9 cellular contexts compared by ENCODE assay signal in the genomic region with DNA sequence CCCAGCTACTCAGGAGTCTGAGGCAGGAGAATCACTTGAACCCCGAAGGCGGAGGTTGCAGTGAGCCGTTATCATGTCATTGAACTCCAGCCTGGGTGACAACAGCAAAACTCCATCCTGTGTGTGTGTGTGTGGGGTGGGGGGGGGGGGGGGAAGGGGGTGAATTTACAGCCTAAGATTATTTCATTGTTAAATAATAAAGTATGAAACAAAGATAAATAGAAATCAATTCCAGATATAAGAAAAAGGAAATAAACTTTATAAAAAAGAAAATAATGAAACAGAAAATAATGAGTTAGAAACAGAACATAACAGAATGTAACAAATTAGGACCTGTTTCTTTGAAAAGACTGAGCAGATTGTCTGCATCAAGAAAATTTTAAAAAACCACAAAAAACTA.
"Had no signal": no experiment of that assay in that cellular context is flagged by ENCODE, and none has a peak within 500 bp of the region (broad histone marks: within the 10 kb centered on the region; RNA-seq: fewer than 3 reads in every experiment).

No MANE protein-coding gene starts in this region.

- H3K4me3 ChIP-seq: GM23338 had no signal

- H3K4me2 ChIP-seq: GM23338, KMS-11 had no signal

- H3K9ac ChIP-seq: KMS-11 had no signal

- ATAC-seq: GM23338 had no signal

- FAIRE-seq: H1, H54 had no signal

- DNase-seq: H9, HCEC 1CT, Kasumi-1, KBM-7 had no signal

- H3K27ac ChIP-seq: HL-60, KMS-11 had no signal

- H2AFZ ChIP-seq: GM23338 had no signal
